In the genomic region with DNA sequence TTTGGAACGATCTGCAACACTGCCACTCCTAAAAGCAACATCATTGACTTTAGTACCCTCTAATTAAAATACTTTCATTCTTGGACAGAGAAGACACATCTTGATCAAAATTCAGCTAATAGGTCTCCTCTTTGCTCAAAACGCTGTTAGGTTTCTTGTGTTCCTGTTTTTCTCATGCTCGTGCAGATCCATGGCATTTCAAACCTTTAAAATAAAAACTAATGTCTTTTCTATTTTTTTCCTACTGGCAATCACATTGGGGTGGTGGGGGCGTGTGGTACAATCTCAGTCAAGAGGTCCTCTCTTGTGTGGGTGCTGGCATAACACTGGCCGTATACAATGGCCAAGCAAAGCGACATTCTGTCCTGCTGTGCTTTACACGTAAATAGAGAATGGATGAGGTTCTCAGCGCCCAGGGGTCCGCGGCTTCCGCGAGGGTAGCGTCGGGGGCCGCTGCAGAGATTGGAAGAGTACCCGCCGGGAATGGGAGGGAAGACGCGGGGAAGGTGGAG, we compare ENCODE assay signal across 8 cellular contexts. TPM values are rescaled to one million over a fixed set of nuclear protein-coding genes. Genes with fewer than 3 reads are reported as not detected.
DNase-seq lines count a peak whose midpoint lies in the region; ATAC-seq, FAIRE-seq and TF ChIP-seq lines count a peak whose summit lies in the region.

No MANE protein-coding gene starts in this region.

- H3K4me3 ChIP-seq in BJ (ENCODE audit: low read depth, low read length), result peak overlapping the region; percentile 50
- H3K4me3 ChIP-seq in HUES64 (ENCODE audit: low read length), result peak overlapping the region; percentile 52
- H3K4me3 ChIP-seq in endocrine pancreas (ENCODE audit: control insufficient read depth, insufficient read depth, low read length), result peak overlapping the region; percentile 73

- H3K9me3 ChIP-seq in HUES64 (ENCODE audit: insufficient read depth, low read depth, low read length) (no peaks in the 10 kb centered on the region), endocrine pancreas (ENCODE audit: control insufficient read depth, low read length) (no peaks in the 10 kb centered on the region)

- no peak overlapping the region for H3K27ac Mint-ChIP-seq in nephron progenitor cell

- no peak for FAIRE-seq in urothelium cell line (lab: Jason Lieb, UNC)

- TF ChIP-seq CTCF in BJ (IDR thresholded peaks at IDR 0.05; ENCODE audit: insufficient read depth, low read depth, low read length) (no peak), nephron progenitor cell (IDR thresholded peaks at IDR 0.05) (no peak)

- H3K9me3 Mint-ChIP-seq in nephron progenitor cell, result peaks cover 10% of the 10 kb centered on the region

- 15% methylated on average over 19 of the region's 19 CpGs for WGBS in HUES64

- H3K9ac ChIP-seq in HUES64 (ENCODE audit: low read depth, low read length), result no peak overlapping the region
- H3K9ac ChIP-seq in endocrine pancreas (ENCODE audit: control insufficient read depth, insufficient read depth, low read length), result peak overlapping the region; percentile 1

- no peak for ATAC-seq in HG03196 (IDR thresholded peaks at IDR 0.05; ENCODE audit: unreplicated experiment)

- H3K27me3 Mint-ChIP-seq in nephron progenitor cell (ENCODE audit: low read depth, poor library complexity), result peaks cover 73% of the 10 kb centered on the region

- no peaks in the 10 kb centered on the region for H3K36me3 Mint-ChIP-seq in nephron progenitor cell (ENCODE audit: low read depth)

- peaks cover 13% of the 10 kb centered on the region for H3K4me1 Mint-ChIP-seq in nephron progenitor cell

- H3K4me1 ChIP-seq in HUES64 (ENCODE audit: insufficient read depth, low read length), result no peaks in the 10 kb centered on the region
- H3K4me1 ChIP-seq in endocrine pancreas (ENCODE audit: control insufficient read depth, insufficient read depth, low read length), result peaks cover 12% of the 10 kb centered on the region

- DNase-seq in BJ (ENCODE audit: low read depth) (no peak), nephron progenitor cell (peak; percentile 10), NCI-H446 treated with DMSO at 0.1 percent for 48 hours (lab: John Stamatoyannopoulos, UW) (no peak), urothelium cell line (ENCODE audit: low spot score) (no peak), NCI-H187 treated with DMSO at 0.1 percent for 48 hours (lab: John Stamatoyannopoulos, UW) (no peak)

- H3K27me3 ChIP-seq in BJ (ENCODE audit: control insufficient read depth, insufficient read depth, low read length) (no peaks in the 10 kb centered on the region; the same call in 1 of the 2 replicates), HUES64 (ENCODE audit: insufficient read depth, low read length) (peaks cover 69% of the 10 kb centered on the region), endocrine pancreas (ENCODE audit: control insufficient read depth, insufficient read depth, low read length) (no peaks in the 10 kb centered on the region)

- H3K36me3 ChIP-seq in BJ (ENCODE audit: control insufficient read depth, insufficient read depth, low read length), result no peaks in the 10 kb centered on the region
- H3K36me3 ChIP-seq in HUES64 (ENCODE audit: insufficient read depth, low read length), result no peaks in the 10 kb centered on the region
- no peaks in the 10 kb centered on the region for H3K36me3 ChIP-seq in endocrine pancreas (ENCODE audit: control insufficient read depth, insufficient read depth, low read length)

- no peak overlapping the region for H3K27ac ChIP-seq in HUES64 (ENCODE audit: low read depth, low read length)

- peak overlapping the region; percentile 84 for H3K4me3 Mint-ChIP-seq in nephron progenitor cell

- CTCF ChIA-PET in BJ (lab: Yijun Ruan, JAX), result interaction anchor here (0.6 kb wide), 1 partner anchor 1896 kb away, joined by 3 read pairs; no protein-coding TSS in a partner anchor

- POLR2A ChIA-PET in BJ (lab: Charles Lee), result no interaction called here

RNA-seq across cellular contexts. Expression of a gene that starts 0.3 kb away (rescaled TPM):
- 0.18 and 0.25 TPM in 2 replicates for polyA plus RNA-seq in BJ (2011; rRNA removed)
- polyA minus RNA-seq in BJ (2011; rRNA and poly(A)+ RNA removed), result not detected in 2 replicates
- not detected for polyA plus RNA-seq in HUES64 (2013, experiment 1 of 2)
- polyA plus RNA-seq in HUES64 (2013, experiment 2 of 2), result not detected

RNA-seq across cellular contexts. Expression of a gene that starts 27.0 kb away (rescaled TPM):
- 1.1 and 1.9 TPM in 2 replicates for polyA plus RNA-seq in BJ (2011; rRNA removed)
- 0.24 and 1.0 TPM in 2 replicates for polyA minus RNA-seq in BJ (2011; rRNA and poly(A)+ RNA removed)
- polyA plus RNA-seq in HUES64 (2013, experiment 1 of 2), result 1.3 TPM
- polyA plus RNA-seq in HUES64 (2013, experiment 2 of 2), result 5.6 TPM
